Comparison of ENCODE assay signal across 26 cellular contexts in genomic region chr12:51434305-51434704, GRCh38. TPM values are rescaled to one million over a fixed set of nuclear protein-coding genes. Genes with fewer than 3 reads are reported as not detected.
DNase-seq lines count a peak whose midpoint lies in the region; FAIRE-seq and TF ChIP-seq lines count a peak whose summit lies in the region.
"Had no signal": no experiment of that assay in that cellular context is flagged by ENCODE, and none has a peak within 500 bp of the region (broad histone marks: within the 10 kb centered on the region; RNA-seq: fewer than 3 reads in every experiment).

No MANE protein-coding gene starts in this region.

- H3K4me3 Mint-ChIP-seq in Calu3 (ENCODE audit: low read depth, unreplicated experiment) = no peak overlapping the region
- H3K4me3 Mint-ChIP-seq: activated CD4-positive, alpha-beta T cell treated with anti-CD3 and anti-CD28 coated beads for 36 hours; activated naive CD8-positive, alpha-beta T cell treated with anti-CD3 and anti-CD28 coated beads, Interleukin-2, amount 50 U/mL, for 24 hours; activated T-cell treated with anti-CD3 and anti-CD28 coated beads, Interleukin-2, amount 50 U/mL, for 24 hours; brain; HFFc6; T-helper 2 cell treated with Interferon-gamma antibody and Interleukin-4, amounts not matched to agents 5 μg/mL and 100 μg/mL, for 36 hours had no signal

- peaks cover 43% of the 10 kb centered on the region for H3K27me3 Mint-ChIP-seq in Calu3 (ENCODE audit: unreplicated experiment)
- H3K27me3 Mint-ChIP-seq: activated CD4-positive, alpha-beta T cell treated with anti-CD3 and anti-CD28 coated beads for 36 hours; activated naive CD8-positive, alpha-beta T cell treated with anti-CD3 and anti-CD28 coated beads, Interleukin-2, amount 50 U/mL, for 24 hours; activated T-cell treated with anti-CD3 and anti-CD28 coated beads, Interleukin-2, amount 50 U/mL, for 24 hours had no signal

- no peak overlapping the region for H3K27ac ChIP-seq in caudate nucleus (ENCODE audit: low read depth, low read length)
- H3K27ac ChIP-seq: foreskin keratinocyte, testis had no signal

- H3K9me3 Mint-ChIP-seq in Calu3 (ENCODE audit: low read depth, unreplicated experiment) = no peaks in the 10 kb centered on the region
- H3K9me3 Mint-ChIP-seq: activated naive CD8-positive, alpha-beta T cell treated with anti-CD3 and anti-CD28 coated beads, Interleukin-2, amount 50 U/mL, for 24 hours; activated T-cell treated with anti-CD3 and anti-CD28 coated beads, Interleukin-2, amount 50 U/mL, for 24 hours; brain; HFFc6; T-helper 2 cell treated with Interferon-gamma antibody and Interleukin-4, amounts not matched to agents 5 μg/mL and 100 μg/mL, for 36 hours had no signal

- FAIRE-seq in endometrium (lab: Jason Lieb, UNC) = peak; percentile 31
- FAIRE-seq: urothelium cell line had no signal

- BruUV-seq in Calu3 (replicated peaks; lab: Mats Ljungman, UMichigan) = no TSS peak

- DNase-seq in M059J (ENCODE audit: low read depth) (peak; percentile 36), NCI-H748 treated with DMSO at 0.1 percent for 48 hours (lab: John Stamatoyannopoulos, UW) (peak; percentile 19), pons (ENCODE audit: low spot score) (peak; percentile 28), caudate nucleus (lab: John Stamatoyannopoulos, UW) (no peak), Calu3 (no peak), HuH-7 (ENCODE audit: low spot score) (no peak)
- DNase-seq: activated CD4-positive, alpha-beta T cell treated with anti-CD3 and anti-CD28 coated beads for 36 hours; activated naive CD8-positive, alpha-beta T cell treated with anti-CD3 and anti-CD28 coated beads, Interleukin-2, amount 50 U/mL, for 24 hours; activated T-cell treated with anti-CD3 and anti-CD28 coated beads, Interleukin-2, amount 50 U/mL, for 24 hours; C1 segment of cervical spinal cord; COR-L47; DND-41; effector CD4-positive, alpha-beta T cell; foreskin keratinocyte; HFFc6; mesenchymal stem cell; NCI-H1694 treated with DMSO at 0.1 percent for 48 hours; NCI-H82; stimulated activated CD4-positive, alpha-beta T cell treated with anti-CD3 and anti-CD28 coated beads, Interleukin-15, amount 100 ng/mL, for 24 hours; stimulated activated naive CD4-positive, alpha-beta T cell treated with Interleukin-2 at 50 U/mL for 16 hours; testis had no signal

- H3K4me1 Mint-ChIP-seq in Calu3 (ENCODE audit: low read depth, unreplicated experiment) = no peaks in the 10 kb centered on the region

- no peaks in the 10 kb centered on the region for H3K36me3 Mint-ChIP-seq in Calu3 (ENCODE audit: insufficient read depth, unreplicated experiment)

- intact Hi-C loops in Calu3 (cut with micrococcal nuclease; ENCODE audit: unreplicated experiment) = no loop called here

- no peak overlapping the region for H3K27ac Mint-ChIP-seq in Calu3 (ENCODE audit: unreplicated experiment)
- H3K27ac Mint-ChIP-seq: activated CD4-positive, alpha-beta T cell treated with anti-CD3 and anti-CD28 coated beads for 36 hours; activated naive CD8-positive, alpha-beta T cell treated with anti-CD3 and anti-CD28 coated beads, Interleukin-2, amount 50 U/mL, for 24 hours; activated T-cell treated with anti-CD3 and anti-CD28 coated beads, Interleukin-2, amount 50 U/mL, for 24 hours; HFFc6; T-helper 2 cell treated with Interferon-gamma antibody and Interleukin-4, amounts not matched to agents 5 μg/mL and 100 μg/mL, for 36 hours had no signal

- TF ChIP-seq CTCF in Calu3 (IDR thresholded peaks at IDR 0.05; ENCODE audit: unreplicated experiment) = no peak

- CTCF ChIA-PET in Calu3 (lab: Charles Lee) = no interaction called here

RNA-seq across cellular contexts. Expression of gene SLC4A8, which starts 9.7 kb away (rescaled TPM):
- total RNA-seq in M059J (2014; rRNA removed; shearing (Covaris generic)) = 2.5 and 12.3 TPM in 2 replicates
- 0.76 and 1.1 TPM in 2 replicates for total RNA-seq in Calu3 (2022)

RNA-seq across cellular contexts. Expression of gene GALNT6, which starts 43.1 kb away (rescaled TPM):
- 31.4 and 48.0 TPM in 2 replicates for total RNA-seq in M059J (2014; rRNA removed; shearing (Covaris generic))
- 34.0 and 45.3 TPM in 2 replicates for total RNA-seq in Calu3 (2022)
- total RNA-seq: LHCN-M2 had no signal

Comparison
In these comparisons a context has a peak if more than half of its experiments do, and no peak if none do; other contexts are left out.
1. DNase-seq: peak in M059J (single experiment), NCI-H748 treated with DMSO at 0.1 percent for 48 hours (single experiment) and pons (single experiment); none in caudate nucleus (0 of 61), Calu3 (single experiment) and HuH-7 (single experiment).